8 cellular contexts compared by ENCODE assay signal in the genomic region with DNA sequence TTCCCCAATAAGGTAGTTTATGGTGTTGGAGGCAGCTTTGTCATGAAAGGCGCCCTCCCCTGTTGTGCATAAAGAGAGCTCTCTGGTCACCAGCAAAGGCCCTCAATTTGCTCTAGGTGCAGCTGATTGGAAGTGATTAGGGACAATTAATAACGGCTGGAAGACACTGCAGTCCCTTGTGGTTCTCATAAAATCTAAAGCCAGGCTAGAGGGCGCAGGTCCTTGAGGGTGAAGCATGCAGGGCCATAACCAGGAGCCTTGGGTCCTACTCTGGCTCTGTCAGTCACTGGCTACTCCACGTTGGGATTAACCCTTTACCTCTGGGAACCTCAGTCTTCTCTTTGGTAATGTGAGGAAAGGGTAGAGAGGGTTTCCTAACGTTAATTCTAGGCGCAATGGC. TPM values are rescaled to one million over a fixed set of nuclear protein-coding genes. Genes with fewer than 3 reads are reported as not detected.
A peak's percentile ranks its signal among the peaks of the same experiment; 100 is the strongest.
DNase-seq lines count a peak whose midpoint lies in the region; ATAC-seq and TF ChIP-seq lines count a peak whose summit lies in the region.

No MANE protein-coding gene starts in this region.

- H3K27me3 ChIP-seq in iPS-20b (ENCODE audit: insufficient read depth, low read length) = peaks cover 30% of the 10 kb centered on the region

- H3K27ac ChIP-seq in iPS-20b (ENCODE audit: low read length) = no peak overlapping the region

- peak; percentile 38 for TF ChIP-seq CTCF in AG10803 (conservative IDR thresholded peaks at IDR 0.05; ENCODE audit: low read length)

- H3K27ac Mint-ChIP-seq in activated naive CD4-positive, alpha-beta T cell treated with anti-CD3 and anti-CD28 coated beads, Interleukin-2, amount 50 U/mL, for 72 hours = peak overlapping the region; percentile 1 to 81

- no peaks in the 10 kb centered on the region for H3K9me3 Mint-ChIP-seq in activated naive CD4-positive, alpha-beta T cell treated with anti-CD3 and anti-CD28 coated beads, Interleukin-2, amount 50 U/mL, for 72 hours

- no peaks in the 10 kb centered on the region for H3K36me3 Mint-ChIP-seq in activated naive CD4-positive, alpha-beta T cell treated with anti-CD3 and anti-CD28 coated beads, Interleukin-2, amount 50 U/mL, for 72 hours

- no peaks in the 10 kb centered on the region for H3K9me3 ChIP-seq in iPS-20b (ENCODE audit: insufficient read depth, low read depth, low read length)

- peaks cover 4% of the 10 kb centered on the region; the same call in 1 of the 2 replicates for H3K4me1 ChIP-seq in iPS-20b (ENCODE audit: insufficient read depth, low read length)

- H3K4me3 ChIP-seq in AG10803 (ENCODE audit: low read length) (peak overlapping the region; percentile 91), iPS-20b (ENCODE audit: low read length) (peak overlapping the region; percentile 69)

- peak; percentile 2 for ATAC-seq in GM18502 (IDR thresholded peaks at IDR 0.05; ENCODE audit: poor library complexity, unreplicated experiment)
- no peak for ATAC-seq in activated naive CD4-positive, alpha-beta T cell treated with anti-CD3 and anti-CD28 coated beads, Interleukin-2, amount 50 U/mL, for 72 hours
- ATAC-seq in stimulated activated naive CD8-positive, alpha-beta T cell treated with anti-CD3 and anti-CD28 coated beads, Interleukin-15, Interleukin-2, amounts not matched to agents 100 U/mL and 50 U/mL, for 24 hours = no peak

- DNase-seq in AG10803 (ENCODE audit: low read depth) (peak; percentile 20), M059J (ENCODE audit: low read depth) (peak; percentile 45), SKM-1 treated with dmso at 0.1 percent for 144 hours (lab: John Stamatoyannopoulos, UW; ENCODE audit: unreplicated experiment) (no peak), epidermal melanocyte (ENCODE audit: insufficient read length, low spot score) (no peak)
- no peak for DNase-seq in activated naive CD4-positive, alpha-beta T cell treated with anti-CD3 and anti-CD28 coated beads, Interleukin-2, amount 50 U/mL, for 72 hours (ENCODE audit: low spot score in 2 of 2)
- DNase-seq in stimulated activated naive CD8-positive, alpha-beta T cell treated with anti-CD3 and anti-CD28 coated beads, Interleukin-15, Interleukin-2, amounts not matched to agents 100 U/mL and 50 U/mL, for 24 hours = peak; percentile 5

- H3K36me3 ChIP-seq in iPS-20b (ENCODE audit: insufficient read depth, low read depth, low read length) = no peaks in the 10 kb centered on the region

- H3K9ac ChIP-seq in iPS-20b (ENCODE audit: low read depth, low read length) = peak overlapping the region; percentile 53; the same call in 1 of the 2 replicates

RNA-seq across cellular contexts. Expression of a gene that starts 1.9 kb away (rescaled TPM):
- total RNA-seq in M059J (2014; rRNA removed; shearing (Covaris generic)) = 5.6 and 18.2 TPM in 2 replicates
- total RNA-seq in activated naive CD4-positive, alpha-beta T cell treated with anti-CD3 and anti-CD28 coated beads, Interleukin-2, amount 50 U/mL, for 72 hours = 10 to 100 TPM; 11.1 to 13.9 TPM

Comparison
In these comparisons a context has a peak if more than half of its experiments do, and no peak if none do; other contexts are left out.
1. DNase-seq: peak in AG10803 (single experiment), M059J (single experiment) and stimulated activated naive CD8-positive, alpha-beta T cell treated with anti-CD3 and anti-CD28 coated beads, Interleukin-15, Interleukin-2, amounts not matched to agents 100 U/mL and 50 U/mL, for 24 hours (single experiment); none in activated naive CD4-positive, alpha-beta T cell treated with anti-CD3 and anti-CD28 coated beads, Interleukin-2, amount 50 U/mL, for 72 hours (0 of 2), SKM-1 treated with dmso at 0.1 percent for 144 hours (single experiment) and epidermal melanocyte (single experiment).